ENCODE assay signal across 1 cellular context in genomic region chr18:50161806-50162205, GRCh38.
TF ChIP-seq lines count a peak whose summit lies in the region.

No MANE protein-coding gene starts in this region.

TF ChIP-seq in HEK293, 187 proteins besides CTCF, POLR2A, EP300 and RAD21:
- TF ChIP-seq PRDM10 (tag by site-specific recombination; IDR thresholded peaks at IDR 0.05) (peak; percentile 96), ZNF239 (tag by site-specific recombination; IDR thresholded peaks at IDR 0.05) (no peak)
TF ChIP-seq in HEK293: peak in this region for 1.
